1 cellular context compared by ENCODE assay signal in genomic region chr9:132547052-132547431, GRCh38.
TF ChIP-seq lines count a peak whose summit lies in the region.

No MANE protein-coding gene starts in this region.

TF ChIP-seq in HCT116, 20 proteins besides CTCF, POLR2A, EP300 and RAD21 (continued from another document):
- TF ChIP-seq ZBTB33 (IDR thresholded peaks at IDR 0.05; ENCODE audit: extremely low read depth, insufficient replicate concordance, low read length) (no peak), ZNF274 (IDR thresholded peaks at IDR 0.05; ENCODE audit: low read depth, low read length) (no peak), EGR1 (IDR thresholded peaks at IDR 0.05; ENCODE audit: low read depth) (no peak), CEBPB (IDR thresholded peaks at IDR 0.05; ENCODE audit: low read depth) (no peak), CBX3 (IDR thresholded peaks at IDR 0.05; ENCODE audit: low read depth) (no peak), FOSL1 (IDR thresholded peaks at IDR 0.05; ENCODE audit: low read depth) (no peak), TCF7L2 (IDR thresholded peaks at IDR 0.05; ENCODE audit: borderline replicate concordance, extremely low read depth, insufficient read depth, insufficient read length) (no peak)
TF ChIP-seq in HCT116: peak in this region for 0.
